ENCODE assay signal across 8 cellular contexts in the genomic region with DNA sequence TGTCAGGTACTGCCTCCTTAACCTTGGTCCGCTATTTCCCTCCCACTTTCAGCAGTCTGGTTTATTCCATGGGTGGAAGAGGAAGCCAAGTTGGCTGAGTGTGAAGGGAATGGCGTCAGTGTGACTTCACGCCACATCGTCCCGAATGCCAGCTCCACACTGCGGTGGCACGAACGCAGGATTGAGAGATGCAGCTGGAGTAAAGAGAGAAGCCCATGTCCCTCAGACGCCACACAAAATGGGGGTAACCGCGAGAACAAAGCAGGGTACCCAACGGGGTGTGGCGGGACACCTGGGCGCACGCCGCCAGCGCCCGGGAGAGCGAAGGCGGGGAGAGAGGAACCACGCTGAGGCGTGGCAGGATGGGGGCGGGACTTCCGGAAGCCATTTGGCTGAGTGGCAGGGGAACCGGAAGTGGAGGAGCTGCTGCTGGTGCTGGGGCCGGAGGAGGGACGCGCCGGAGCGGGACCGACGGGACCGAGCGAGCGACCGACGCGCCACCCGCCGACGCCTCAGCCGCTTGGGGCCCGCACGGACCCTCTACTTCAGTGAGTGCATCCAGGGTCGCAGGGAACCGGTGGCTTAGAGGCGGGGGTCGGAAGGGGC. TPM values are rescaled to one million over a fixed set of nuclear protein-coding genes. Genes with fewer than 3 reads are reported as not detected.
DNase-seq lines count a peak whose midpoint lies in the region; ATAC-seq and TF ChIP-seq lines count a peak whose summit lies in the region.

PAFAH1B2 (plus strand) TSS at position 417 of the 606 bp plus-strand sequence. CDS start 8,161 bp downstream, outside the sequence.

- H3K4me1 ChIP-seq in OCI-LY3 (ENCODE audit: low read length): peaks cover 8% of the 10 kb centered on the region

- H3K9me3 Mint-ChIP-seq in endothelial cell (ENCODE audit: unreplicated experiment) (no peaks in the 10 kb centered on the region), mesothelial cell of epicardium (no peaks in the 10 kb centered on the region)

- H3K4me3 Mint-ChIP-seq in endothelial cell (ENCODE audit: unreplicated experiment) (peak within 1 kb of the TSS; percentile 99), mesothelial cell of epicardium (peak within 1 kb of the TSS; percentile 95)

- DNase-seq in DMS 273 treated with DMSO at 0.1 percent for 48 hours (lab: John Stamatoyannopoulos, UW): peak; percentile 70
- DNase-seq in HuH-7.5 (ENCODE audit: low spot score): peak; percentile 88
- peak; percentile 98 for DNase-seq in activated CD8-positive, alpha-beta memory T cell treated with anti-CD3 and anti-CD28 coated beads, Interleukin-2, amount 50 U/mL, for 48 hours
- DNase-seq in endothelial cell (ENCODE audit: low spot score): peak; percentile 87
- DNase-seq in mesothelial cell of epicardium (ENCODE audit: low spot score in 2 of 2, unreplicated experiment in 2 of 2): peak; percentile 89 to 97
- DNase-seq in stimulated activated CD8-positive, alpha-beta memory T cell treated with anti-CD3 and anti-CD28 coated beads, Interleukin-15, amount 100 ng/mL, for 4 hours (ENCODE audit: low read depth in 2 of 2): peak; percentile 88 to 89

- H3K79me2 ChIP-seq in OCI-LY3 (ENCODE audit: low read length): peaks cover 49% of the 10 kb centered on the region

- peaks cover 24% of the 10 kb centered on the region for H3K4me1 Mint-ChIP-seq in endothelial cell (ENCODE audit: unreplicated experiment)
- H3K4me1 Mint-ChIP-seq in mesothelial cell of epicardium: peaks cover 26% of the 10 kb centered on the region

- H3K36me3 Mint-ChIP-seq in endothelial cell (ENCODE audit: low read depth, unreplicated experiment) (peaks cover 24% of the 10 kb centered on the region), mesothelial cell of epicardium (peaks cover 7% of the 10 kb centered on the region)

- H3K4me3 ChIP-seq in OCI-LY3 (ENCODE audit: low read length): peak within 1 kb of the TSS; percentile 98

- H3K27ac ChIP-seq in OCI-LY3 (ENCODE audit: low read length): peak within 1 kb of the TSS; percentile 75

- TF ChIP-seq CTCF in OCI-LY3 (IDR thresholded peaks at IDR 0.05; ENCODE audit: low read depth, low read length) (no peak), endothelial cell (IDR thresholded peaks at IDR 0.05; ENCODE audit: unreplicated experiment) (no peak), mesothelial cell of epicardium (IDR thresholded peaks at IDR 0.05; ENCODE audit: unreplicated experiment) (no peak)

- H3K27me3 Mint-ChIP-seq in endothelial cell (ENCODE audit: unreplicated experiment) (peaks cover 13% of the 10 kb centered on the region), mesothelial cell of epicardium (ENCODE audit: low read depth) (peaks cover 16% of the 10 kb centered on the region)

- H4K20me1 ChIP-seq in OCI-LY3 (ENCODE audit: insufficient read depth, low read length): peaks cover 37% of the 10 kb centered on the region

- peaks cover 18% of the 10 kb centered on the region for H3K36me3 ChIP-seq in OCI-LY3 (replicated peaks; ENCODE audit: low read depth, low read length)

- no peaks in the 10 kb centered on the region for H3K9me3 ChIP-seq in OCI-LY3 (ENCODE audit: insufficient read depth, low read length)

- H3K27ac Mint-ChIP-seq in endothelial cell (ENCODE audit: unreplicated experiment) (peak within 1 kb of the TSS; percentile 95), mesothelial cell of epicardium (peak within 1 kb of the TSS; percentile 97)

- no peaks in the 10 kb centered on the region for H3K27me3 ChIP-seq in OCI-LY3 (ENCODE audit: low read depth, low read length)

- peak within 1 kb of the TSS; percentile 97 for H2AFZ ChIP-seq in OCI-LY3 (ENCODE audit: low read depth, low read length)

- peak within 1 kb of the TSS; percentile 94 for H3K9ac ChIP-seq in OCI-LY3 (ENCODE audit: low read length)

- peak within 1 kb of the TSS; percentile 90 for H3K4me2 ChIP-seq in OCI-LY3 (ENCODE audit: low read length)

- peak; percentile 97 for ATAC-seq in GM21528 (IDR thresholded peaks at IDR 0.05; ENCODE audit: low FRiP score, unreplicated experiment)

RNA-seq across cellular contexts. Expression of gene PAFAH1B2, which starts in this region (rescaled TPM):
- total RNA-seq in endothelial cell (ENCODE audit: unreplicated experiment) (87.4 TPM), mesothelial cell of epicardium (95.0 to 98.6 TPM (median 97.3 TPM) in 3 replicates)

Comparison
In these comparisons a context has a peak if more than half of its experiments do, and no peak if none do; other contexts are left out.
1. Peak in every context shown above with its lines: DNase-seq, ATAC-seq, H3K4me3 ChIP-seq and H3K27ac ChIP-seq.